Comparison of ENCODE assay signal across 1 cellular context in genomic region chr16:2129251-2129650, GRCh38.
TF ChIP-seq lines count a peak whose summit lies in the region.

No MANE protein-coding gene starts in this region.

TF ChIP-seq in SK-N-SH, 30 proteins besides CTCF, POLR2A, EP300 and RAD21:
- 0 out of 2 replicates have a peak, but pooled peaks have one; percentile 15 for TF ChIP-seq PBX3 (IDR thresholded peaks at IDR 0.05)
